13 cellular contexts compared by ENCODE assay signal in the genomic region with DNA sequence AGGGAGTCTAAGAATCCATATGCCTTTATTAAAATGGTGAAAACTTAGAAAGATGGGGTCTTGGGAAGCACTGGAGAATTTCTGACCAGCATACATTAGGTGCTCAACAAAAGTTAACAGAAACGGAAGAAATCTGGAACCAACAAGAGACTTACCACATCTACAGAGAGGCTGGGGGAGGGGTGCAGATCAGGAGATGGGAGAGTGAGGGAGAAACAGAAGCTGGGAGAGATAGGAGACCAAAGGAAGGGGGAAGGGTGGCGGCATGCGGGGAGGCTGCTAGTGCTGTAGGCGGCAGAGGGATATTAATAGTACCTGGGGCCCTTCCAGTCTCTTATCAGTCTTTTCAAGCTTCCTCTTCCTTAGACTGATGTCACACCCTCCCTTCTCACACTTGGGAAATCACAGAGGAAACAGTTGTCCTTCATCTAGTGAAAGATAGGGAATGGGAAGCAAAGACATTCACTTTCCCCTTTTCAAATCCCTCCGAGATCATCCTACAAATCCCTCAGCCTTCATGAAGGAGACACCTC. TPM values are rescaled to one million over a fixed set of nuclear protein-coding genes. Genes with fewer than 3 reads are reported as not detected.
A peak's percentile ranks its signal among the peaks of the same experiment; 100 is the strongest.
DNase-seq lines count a peak whose midpoint lies in the region; ATAC-seq and TF ChIP-seq lines count a peak whose summit lies in the region.
"Had no signal": no experiment of that assay in that cellular context is flagged by ENCODE, and none has a peak within 500 bp of the region (broad histone marks: within the 10 kb centered on the region; RNA-seq: fewer than 3 reads in every experiment).

No MANE protein-coding gene starts in this region.

- H3K18ac ChIP-seq in mesendoderm (ENCODE audit: low read length), result no peak overlapping the region

- H3K9ac ChIP-seq in endodermal cell (ENCODE audit: extremely low read depth, low read length, poor library complexity, severe bottlenecking), result no peak overlapping the region
- no peak overlapping the region for H3K9ac ChIP-seq in mesendoderm (ENCODE audit: low read length)

- no peak overlapping the region for H2BK120ac ChIP-seq in mesendoderm (ENCODE audit: low read depth, low read length)

- H3K4me2 ChIP-seq in mesendoderm (ENCODE audit: low read length), result no peak overlapping the region

- no peak for TF ChIP-seq CTCF in endodermal cell (conservative IDR thresholded peaks at IDR 0.05)

- H3K56ac ChIP-seq in mesendoderm (ENCODE audit: low read length), result peak overlapping the region; percentile 47

- peak; percentile 48 for DNase-seq in H7
- DNase-seq in OCI-M2 (lab: John Stamatoyannopoulos, UW; ENCODE audit: unreplicated experiment), result peak; percentile 36
- DNase-seq in endodermal cell, result peak; percentile 73
- peak; percentile 92 for DNase-seq in mesendoderm
- no peak for DNase-seq in stimulated activated CD4-positive, alpha-beta T cell treated with anti-CD3 and anti-CD28 coated beads, Interleukin-4, amount 100 ng/mL, for 4 hours
- DNase-seq in AG08396 (ENCODE audit: low spot score), result no peak
- no peak for DNase-seq in T-helper 2 cell
- DNase-seq: esophagus squamous epithelium, NCI-H1048 had no signal

- H3K4ac ChIP-seq in mesendoderm (ENCODE audit: low read depth, low read length), result no peak overlapping the region

- no peak overlapping the region for H2AK5ac ChIP-seq in mesendoderm (ENCODE audit: low read length)

- no peak overlapping the region for H3K27ac Mint-ChIP-seq in endodermal cell
- H3K27ac Mint-ChIP-seq: CD14-positive monocyte; naive thymus-derived CD4-positive, alpha-beta T cell had no signal

- no peaks in the 10 kb centered on the region for H3K36me3 Mint-ChIP-seq in endodermal cell (ENCODE audit: low read depth)
- H3K36me3 Mint-ChIP-seq: CD14-positive monocyte had no signal

- peaks cover 16% of the 10 kb centered on the region for H3K4me1 Mint-ChIP-seq in endodermal cell

- H3K9me3 ChIP-seq in endodermal cell (ENCODE audit: control insufficient read depth, low read length), result no peaks in the 10 kb centered on the region
- H3K9me3 ChIP-seq: esophagus squamous epithelium had no signal

- no peaks in the 10 kb centered on the region for H3K36me3 ChIP-seq in H7 (replicated peaks; ENCODE audit: control insufficient read depth, insufficient read depth, low read length)
- no peaks in the 10 kb centered on the region for H3K36me3 ChIP-seq in endodermal cell (ENCODE audit: control insufficient read depth, insufficient read depth, low read length)
- no peaks in the 10 kb centered on the region for H3K36me3 ChIP-seq in mesendoderm (ENCODE audit: control insufficient read depth, insufficient read depth, low read length)
- H3K36me3 ChIP-seq: esophagus squamous epithelium had no signal

- no peaks in the 10 kb centered on the region for H3K79me1 ChIP-seq in mesendoderm (ENCODE audit: low read length)

- no peak for ATAC-seq in GM21367 (IDR thresholded peaks at IDR 0.05; ENCODE audit: unreplicated experiment)

- no peak overlapping the region for H4K5ac ChIP-seq in mesendoderm (ENCODE audit: low read length)

- H3K27ac ChIP-seq in endodermal cell (ENCODE audit: low read depth, low read length) (no peak overlapping the region), mesendoderm (ENCODE audit: low read depth, low read length) (no peak overlapping the region)

- H3K4me3 ChIP-seq in H7 (ENCODE audit: insufficient read depth, low read depth, low read length) (no peak overlapping the region), endodermal cell (ENCODE audit: low read length) (no peak overlapping the region), mesendoderm (ENCODE audit: low read length) (no peak overlapping the region)
- H3K4me3 ChIP-seq: esophagus squamous epithelium had no signal

- no peak overlapping the region for H2BK5ac ChIP-seq in mesendoderm (ENCODE audit: low read length)

- 72 to 89% methylated on average over 2 to 4 of the region's 5 CpGs for WGBS in endodermal cell (ENCODE audit: insufficient coverage in 1 of 2, insufficient read length in 1 of 2), 2 experiments
- WGBS in mesendoderm (ENCODE audit: extremely low coverage, insufficient coverage, low lambda C conversion rate), result no CpG with 5 or more reads among the region's 5 CpGs

- H3K27me3 ChIP-seq in H7 (ENCODE audit: control insufficient read depth, insufficient read depth, low read length) (no peaks in the 10 kb centered on the region), endodermal cell (ENCODE audit: control insufficient read depth, insufficient read depth, low read length, poor library complexity, severe bottlenecking) (no peaks in the 10 kb centered on the region), mesendoderm (ENCODE audit: insufficient read depth, low read length, poor library complexity) (no peaks in the 10 kb centered on the region)
- H3K27me3 ChIP-seq: esophagus squamous epithelium had no signal

- no peak overlapping the region for H3K23ac ChIP-seq in mesendoderm (ENCODE audit: low read length)

- H3K79me2 ChIP-seq in mesendoderm (ENCODE audit: control insufficient read depth, insufficient read depth, low read length), result no peaks in the 10 kb centered on the region

- no peak overlapping the region for H4K8ac ChIP-seq in mesendoderm (ENCODE audit: low read depth, low read length)

- H2BK15ac ChIP-seq in mesendoderm (replicated peaks; ENCODE audit: low read depth), result no peak overlapping the region

- no peak overlapping the region for H3K4me3 Mint-ChIP-seq in endodermal cell

- H3K4me1 ChIP-seq in endodermal cell (ENCODE audit: control insufficient read depth, insufficient read depth, low read length) (no peaks in the 10 kb centered on the region), mesendoderm (ENCODE audit: control insufficient read depth, low read depth, low read length) (peaks cover 15% of the 10 kb centered on the region)

- no peaks in the 10 kb centered on the region for H3K9me3 Mint-ChIP-seq in endodermal cell
- H3K9me3 Mint-ChIP-seq: CD14-positive monocyte had no signal

- no peaks in the 10 kb centered on the region for H3K27me3 Mint-ChIP-seq in endodermal cell (ENCODE audit: insufficient read depth)

RNA-seq across cellular contexts. Expression of a gene that starts 18.1 kb away (rescaled TPM):
- total RNA-seq in H7 (2014; rRNA removed; shearing (Covaris generic)), result 11.6 and 13.0 TPM in 2 replicates
- 10 to 100 TPM; 22.1 to 25.7 TPM for total RNA-seq in endodermal cell
- 17.3 TPM for polyA plus RNA-seq in endodermal cell (2013, experiment 1 of 2)
- polyA plus RNA-seq in endodermal cell (2013, experiment 2 of 2), result 16.1 TPM
- polyA plus RNA-seq in mesendoderm (2013, experiment 1 of 2), result 11.5 TPM
- 11.2 TPM for polyA plus RNA-seq in mesendoderm (2013, experiment 2 of 2)

RNA-seq across cellular contexts. Expression of a gene that starts 28.1 kb away (rescaled TPM):
- total RNA-seq in H7 (2014; rRNA removed; shearing (Covaris generic)), result 1.00 and 1.2 TPM in 2 replicates
- 1 to 10 TPM; 1.8 to 5.4 TPM for total RNA-seq in endodermal cell
- polyA plus RNA-seq in endodermal cell (2013, experiment 1 of 2), result 9.2 TPM
- 7.2 TPM for polyA plus RNA-seq in endodermal cell (2013, experiment 2 of 2)
- 6.5 TPM for polyA plus RNA-seq in mesendoderm (2013, experiment 1 of 2)
- polyA plus RNA-seq in mesendoderm (2013, experiment 2 of 2), result 5.4 TPM
- total RNA-seq: bronchial epithelial cell, esophagus squamous epithelium had no signal
- polyA plus RNA-seq: CD14-positive monocyte; naive thymus-derived CD4-positive, alpha-beta T cell had no signal

RNA-seq across cellular contexts. Expression of a gene that starts 30.9 kb away (rescaled TPM):
- total RNA-seq in H7 (2014; rRNA removed; shearing (Covaris generic)), result 0.63 and 0.66 TPM in 2 replicates
- 1 to 10 TPM; 1.1 to 3.0 TPM for total RNA-seq in endodermal cell
- polyA plus RNA-seq in endodermal cell (2013, experiment 1 of 2), result 0.53 TPM
- 0.54 TPM for polyA plus RNA-seq in endodermal cell (2013, experiment 2 of 2)
- polyA plus RNA-seq in mesendoderm (2013, experiment 1 of 2), result 0.03 TPM
- 0.04 TPM for polyA plus RNA-seq in mesendoderm (2013, experiment 2 of 2)
- polyA plus RNA-seq: CD14-positive monocyte had no signal

RNA-seq across cellular contexts. Expression of a gene that starts 54.1 kb away (rescaled TPM):
- total RNA-seq in H7 (2014; rRNA removed; shearing (Covaris generic)), result 0.28 TPM in 1 of 2 replicates, not detected in the other
- total RNA-seq in endodermal cell, result not detected
- polyA plus RNA-seq in endodermal cell (2013, experiment 1 of 2), result 0.21 TPM
- polyA plus RNA-seq in endodermal cell (2013, experiment 2 of 2), result not detected
- not detected for polyA plus RNA-seq in mesendoderm (2013, experiment 1 of 2)
- polyA plus RNA-seq in mesendoderm (2013, experiment 2 of 2), result not detected
- total RNA-seq: naive thymus-derived CD4-positive, alpha-beta T cell had no signal
- polyA plus RNA-seq: CD14-positive monocyte; naive thymus-derived CD4-positive, alpha-beta T cell had no signal

Comparison
In these comparisons a context has a peak if more than half of its experiments do, and no peak if none do; other contexts are left out.
1. DNase-seq: peak in H7 (single experiment), OCI-M2 (single experiment), endodermal cell (single experiment) and mesendoderm (single experiment); none in stimulated activated CD4-positive, alpha-beta T cell treated with anti-CD3 and anti-CD28 coated beads, Interleukin-4, amount 100 ng/mL, for 4 hours (0 of 2), AG08396 (single experiment) and T-helper 2 cell (0 of 5).